Comparison of ENCODE assay signal across 1 cellular context in genomic region chr14:61280092-61280525, GRCh38.
TF ChIP-seq lines count a peak whose summit lies in the region.

No MANE protein-coding gene starts in this region.

TF ChIP-seq in GM12878, 131 proteins besides CTCF, POLR2A, EP300 and RAD21 (continued from another document):
- TF ChIP-seq CUX1 (IDR thresholded peaks at IDR 0.05; ENCODE audit: insufficient replicate concordance, low read depth, low read length) (no peak), ZBTB33 (IDR thresholded peaks at IDR 0.05) (no peak), CREM (IDR thresholded peaks at IDR 0.05; ENCODE audit: low read depth) (no peak), FOXM1 (IDR thresholded peaks at IDR 0.05; ENCODE audit: low read depth, low read length) (no peak), REST (IDR thresholded peaks at IDR 0.05; ENCODE audit: low read depth, low read length) (no peak), SRF (IDR thresholded peaks at IDR 0.05; ENCODE audit: low read depth in 2 of 2, low read length in 2 of 2) (no peak), YY1 (IDR thresholded peaks at IDR 0.05; ENCODE audit: low read depth, low read length) (no peak), BRCA1 (IDR thresholded peaks at IDR 0.05; ENCODE audit: low read depth, low read length) (no peak)
